21 cellular contexts compared by ENCODE assay signal in the genomic region with DNA sequence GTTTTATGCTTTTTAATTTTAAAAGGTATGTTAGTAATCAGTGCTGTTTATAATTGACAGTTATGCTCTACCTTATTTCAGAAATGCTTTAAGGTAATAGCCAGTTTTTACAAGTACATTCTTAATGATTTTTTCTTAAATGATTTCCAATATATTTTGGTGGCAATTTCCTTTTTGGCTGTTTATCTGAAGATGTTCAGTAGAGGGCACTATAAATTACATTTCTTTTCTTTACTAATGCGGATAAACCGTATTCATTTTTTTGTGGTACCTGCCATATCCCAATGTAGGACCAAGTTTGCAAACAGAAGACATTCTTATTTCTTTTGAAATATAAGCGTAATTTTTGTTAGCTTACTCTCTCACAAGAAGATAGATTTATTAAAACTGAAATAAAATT.
DNase-seq lines count a peak whose midpoint lies in the region; ATAC-seq and TF ChIP-seq lines count a peak whose summit lies in the region.
"Had no signal": no experiment of that assay in that cellular context is flagged by ENCODE, and none has a peak within 500 bp of the region (broad histone marks: within the 10 kb centered on the region; RNA-seq: fewer than 3 reads in every experiment).

No MANE protein-coding gene starts in this region.

- H3K79me2 ChIP-seq in HCT116 (ENCODE audit: insufficient read depth, low read length) = no peaks in the 10 kb centered on the region

- H3K9me3 Mint-ChIP-seq in chondrocyte (ENCODE audit: low read depth) (no peaks in the 10 kb centered on the region), osteocyte (ENCODE audit: unreplicated experiment) (no peaks in the 10 kb centered on the region)
- H3K9me3 Mint-ChIP-seq in stimulated activated memory B cell treated with anti-CD40 and anti-IgM and Interleukin-4, amounts not matched to agents 10 μg/mL and 1 μg/mL and 100 μg/mL, for 72 hours = no peaks in the 10 kb centered on the region
- H3K9me3 Mint-ChIP-seq: activated naive CD8-positive, alpha-beta T cell treated with anti-CD3 and anti-CD28 coated beads, Interleukin-2, amount 50 U/mL, for 24 hours had no signal

- H3K4me2 ChIP-seq in HCT116 (ENCODE audit: low read length) = no peak overlapping the region
- H3K4me2 ChIP-seq: BLaER1 had no signal

- H3K27ac Mint-ChIP-seq in chondrocyte (ENCODE audit: unreplicated experiment) = no peak overlapping the region
- H3K27ac Mint-ChIP-seq in osteocyte (ENCODE audit: unreplicated experiment) = no peak overlapping the region
- no peak overlapping the region for H3K27ac Mint-ChIP-seq in stimulated activated memory B cell treated with anti-CD40 and anti-IgM and Interleukin-4, amounts not matched to agents 10 μg/mL and 1 μg/mL and 100 μg/mL, for 72 hours
- H3K27ac Mint-ChIP-seq: activated CD8-positive, alpha-beta memory T cell treated with anti-CD3 and anti-CD28 coated beads, Interleukin-2, amount 10 ng/mL, durations not matched to agents 7 days and 5 days; activated naive CD8-positive, alpha-beta T cell treated with anti-CD3 and anti-CD28 coated beads, Interleukin-2, amount 50 U/mL, for 24 hours; IgD-negative memory B cell had no signal

- H3K27ac ChIP-seq in C4-2B (no peak overlapping the region), HCT116 (ENCODE audit: low read depth, low read length) (no peak overlapping the region), tibial artery (no peak overlapping the region)
- H3K27ac ChIP-seq: BLaER1, breast epithelium, left lung, right lobe of liver, tibial nerve had no signal

- POLR2A ChIA-PET in HCT116 (lab: Charles Lee) = no interaction called here

- H3K4me3 ChIP-seq in HCT116 (replicated peaks in 1 of 2; ENCODE audit: low read depth in 1 of 2, low read length in 2 of 2) (no peak overlapping the region), tibial artery (no peak overlapping the region)
- H3K4me3 ChIP-seq: BLaER1, breast epithelium, left lung, right lobe of liver, tibial nerve had no signal

- H3K27me3 Mint-ChIP-seq in chondrocyte (ENCODE audit: low read depth) = no peaks in the 10 kb centered on the region
- no peaks in the 10 kb centered on the region for H3K27me3 Mint-ChIP-seq in osteocyte (ENCODE audit: unreplicated experiment)
- H3K27me3 Mint-ChIP-seq in stimulated activated memory B cell treated with anti-CD40 and anti-IgM and Interleukin-4, amounts not matched to agents 10 μg/mL and 1 μg/mL and 100 μg/mL, for 72 hours = no peaks in the 10 kb centered on the region
- H3K27me3 Mint-ChIP-seq: activated CD8-positive, alpha-beta memory T cell treated with anti-CD3 and anti-CD28 coated beads, Interleukin-2, amount 10 ng/mL, durations not matched to agents 7 days and 5 days; activated naive CD8-positive, alpha-beta T cell treated with anti-CD3 and anti-CD28 coated beads, Interleukin-2, amount 50 U/mL, for 24 hours; IgD-negative memory B cell had no signal

- no peak for DNase-seq in HCT116 (ENCODE audit: low read depth, low spot score)
- DNase-seq in chondrocyte (ENCODE audit: low spot score) = no peak
- DNase-seq in osteocyte (ENCODE audit: extremely low spot score, unreplicated experiment) = no peak
- no peak for DNase-seq in tibial artery
- DNase-seq: activated CD4-positive, alpha-beta T cell treated with anti-CD3 and anti-CD28 coated beads for 4 hours; activated CD8-positive, alpha-beta memory T cell treated with anti-CD3 and anti-CD28 coated beads, Interleukin-2, amount 10 ng/mL, durations not matched to agents 7 days and 5 days; activated naive CD8-positive, alpha-beta T cell treated with anti-CD3 and anti-CD28 coated beads, Interleukin-2, amount 50 U/mL, for 24 hours; left lung; NCI-H2029; NCI-H446 treated with DMSO at 0.1 percent for 48 hours; nucleus accumbens; right lobe of liver; stimulated activated naive CD8-positive, alpha-beta T cell treated with anti-CD3 and anti-CD28 coated beads, Interleukin-15, Interleukin-2, amounts not matched to agents 100 U/mL and 50 U/mL, for 24 hours had no signal

- H3K36me3 Mint-ChIP-seq in chondrocyte (ENCODE audit: low read depth) (peaks cover 15% of the 10 kb centered on the region), osteocyte (ENCODE audit: unreplicated experiment) (peaks cover 48% of the 10 kb centered on the region)
- H3K36me3 Mint-ChIP-seq in stimulated activated memory B cell treated with anti-CD40 and anti-IgM and Interleukin-4, amounts not matched to agents 10 μg/mL and 1 μg/mL and 100 μg/mL, for 72 hours = peaks cover 48% of the 10 kb centered on the region

- no peak overlapping the region for H3K9ac ChIP-seq in HCT116 (ENCODE audit: low read length)
- H3K9ac ChIP-seq: BLaER1 had no signal

- H3K4me3 Mint-ChIP-seq in chondrocyte (ENCODE audit: unreplicated experiment) = no peak overlapping the region
- H3K4me3 Mint-ChIP-seq in osteocyte (ENCODE audit: unreplicated experiment) = no peak overlapping the region
- no peak overlapping the region for H3K4me3 Mint-ChIP-seq in stimulated activated memory B cell treated with anti-CD40 and anti-IgM and Interleukin-4, amounts not matched to agents 10 μg/mL and 1 μg/mL and 100 μg/mL, for 72 hours
- H3K4me3 Mint-ChIP-seq: activated CD8-positive, alpha-beta memory T cell treated with anti-CD3 and anti-CD28 coated beads, Interleukin-2, amount 10 ng/mL, durations not matched to agents 7 days and 5 days; activated naive CD8-positive, alpha-beta T cell treated with anti-CD3 and anti-CD28 coated beads, Interleukin-2, amount 50 U/mL, for 24 hours; IgD-negative memory B cell had no signal

- no peak overlapping the region for H2AFZ ChIP-seq in HCT116 (ENCODE audit: low read depth, low read length, poor library complexity, severe bottlenecking)

- intact Hi-C loops in HCT116 (cut with micrococcal nuclease) = loop anchor here (2.0 kb wide), 1 partner anchor 296 kb away; no protein-coding TSS in a partner anchor
- intact Hi-C loops in tibial artery (cut with DNase I; ENCODE audit: low total_unique reads) = no loop called here

- no peaks in the 10 kb centered on the region for H3K9me2 ChIP-seq in HCT116 (ENCODE audit: insufficient read depth)

- BruUV-seq in HCT116 (replicated peaks; lab: Mats Ljungman, UMichigan) = no TSS peak

- H3K36me3 ChIP-seq in HCT116 (ENCODE audit: control insufficient read depth in 1 of 2, insufficient read depth in 2 of 2, low read length in 2 of 2) = peaks cover 6% of the 10 kb centered on the region in 2 experiments; a peak in 2 of 4 replicates
- peaks cover 18 to 37% (median 19%) of the 10 kb centered on the region in 3 donors for H3K36me3 ChIP-seq in tibial artery
- H3K36me3 ChIP-seq: breast epithelium had no signal

- ATAC-seq in HCT116 = no peak
- ATAC-seq in HG02678 (IDR thresholded peaks at IDR 0.05; ENCODE audit: unreplicated experiment) = no peak
- ATAC-seq in stimulated activated memory B cell treated with anti-CD40 and anti-IgM and Interleukin-4, amounts not matched to agents 10 μg/mL and 1 μg/mL and 100 μg/mL, for 72 hours = no peak
- ATAC-seq: activated CD8-positive, alpha-beta memory T cell treated with anti-CD3 and anti-CD28 coated beads, Interleukin-2, amount 10 ng/mL, durations not matched to agents 7 days and 5 days; activated naive CD8-positive, alpha-beta T cell treated with anti-CD3 and anti-CD28 coated beads, Interleukin-2, amount 50 U/mL, for 24 hours; esophagus mucosa; left lung; right lobe of liver; stimulated activated naive CD8-positive, alpha-beta T cell treated with anti-CD3 and anti-CD28 coated beads, Interleukin-15, Interleukin-2, amounts not matched to agents 100 U/mL and 50 U/mL, for 24 hours had no signal

- no peaks in the 10 kb centered on the region for H4K20me1 ChIP-seq in HCT116 (ENCODE audit: insufficient read depth)
- H4K20me1 ChIP-seq: BLaER1 had no signal

- no peaks in the 10 kb centered on the region for H3K27me3 ChIP-seq in HCT116 (ENCODE audit: insufficient read depth, low read length)
- H3K27me3 ChIP-seq in tibial artery = no peaks in the 10 kb centered on the region
- H3K27me3 ChIP-seq: BLaER1, breast epithelium, left lung, right lobe of liver, tibial nerve had no signal

- no peak for TF ChIP-seq POLR2A in HCT116 (IDR thresholded peaks at IDR 0.05; ENCODE audit: borderline replicate concordance, extremely low read depth, insufficient read depth, insufficient read length)

- H3K9me3 ChIP-seq in HCT116 (ENCODE audit: control insufficient read depth in 1 of 2, insufficient read depth in 1 of 2, low read depth in 1 of 2, low read length in 2 of 2) (no peaks in the 10 kb centered on the region), tibial artery (no peaks in the 10 kb centered on the region)
- H3K9me3 ChIP-seq: BLaER1, breast epithelium, left lung, right lobe of liver, tibial nerve had no signal

- no peaks in the 10 kb centered on the region for H3K4me1 ChIP-seq in HCT116 (ENCODE audit: control insufficient read depth in 1 of 2, insufficient read depth in 2 of 2, low read length in 2 of 2)
- peaks cover 0 to 15% (median 5%) of the 10 kb centered on the region in 4 donors for H3K4me1 ChIP-seq in tibial artery
- H3K4me1 ChIP-seq: breast epithelium, left lung, right lobe of liver, tibial nerve had no signal

- TF ChIP-seq RAD21 in HCT116 (IDR thresholded peaks at IDR 0.05; ENCODE audit: low read depth) = peak; percentile 37

- peaks cover 24% of the 10 kb centered on the region for H3K4me1 Mint-ChIP-seq in chondrocyte (ENCODE audit: low read depth)
- H3K4me1 Mint-ChIP-seq in osteocyte (ENCODE audit: unreplicated experiment) = peaks cover 19% of the 10 kb centered on the region
- no peaks in the 10 kb centered on the region for H3K4me1 Mint-ChIP-seq in stimulated activated memory B cell treated with anti-CD40 and anti-IgM and Interleukin-4, amounts not matched to agents 10 μg/mL and 1 μg/mL and 100 μg/mL, for 72 hours
- H3K4me1 Mint-ChIP-seq: IgD-negative memory B cell had no signal

- TF ChIP-seq CTCF in C4-2B (conservative IDR thresholded peaks at IDR 0.05) = peak; percentile 36
- peak; percentile 15 to 52 (median 16); a peak in 3 of 6 replicates for TF ChIP-seq CTCF in HCT116 (IDR thresholded peaks at IDR 0.05 in 2 of 3, conservative IDR thresholded peaks at IDR 0.05 in 1 of 3; ENCODE audit: borderline replicate concordance in 1 of 3, insufficient read depth in 1 of 3, low read depth in 2 of 3, low read length in 2 of 3)
- TF ChIP-seq CTCF in chondrocyte (IDR thresholded peaks at IDR 0.05) = peak; percentile 78
- TF ChIP-seq CTCF in osteocyte (IDR thresholded peaks at IDR 0.05) = peak; percentile 38
- no peak for TF ChIP-seq CTCF in tibial artery (IDR thresholded peaks at IDR 0.05)

- CTCF ChIA-PET in HCT116 (lab: Charles Lee) = no interaction called here

- RAD21 ChIA-PET in HCT116 (lab: Charles Lee; ENCODE audit: low non-redundant PET in 1 of 2, low total read pairs in 2 of 2, uncharacterized antibody in 2 of 2, unreplicated experiment in 2 of 2) = no interaction called here

TF ChIP-seq in HCT116, 20 proteins besides CTCF, POLR2A, EP300 and RAD21 (continues in another document):
- TF ChIP-seq ZNF274 (IDR thresholded peaks at IDR 0.05; ENCODE audit: low read depth, low read length) (no peak), SRF (IDR thresholded peaks at IDR 0.05; ENCODE audit: low read depth) (no peak), EZH2 (IDR thresholded peaks at IDR 0.05) (no peak), FOSL1 (IDR thresholded peaks at IDR 0.05; ENCODE audit: low read depth) (no peak), MAX (IDR thresholded peaks at IDR 0.05) (no peak)

Comparison
In these comparisons a context has a peak if more than half of its experiments do, and no peak if none do; other contexts are left out.
1. CTCF ChIP-seq: peak in C4-2B (single experiment), HCT116 (3 of 3), chondrocyte (single experiment) and osteocyte (single experiment); none in tibial artery (0 of 2).